ENCODE assay signal across 2 cellular contexts in genomic region chr21:44822484-44823178, GRCh38.
TF ChIP-seq lines count a peak whose summit lies in the region.

No MANE protein-coding gene starts in this region.

TF ChIP-seq in HCT116, 20 proteins besides CTCF, POLR2A, EP300 and RAD21:
- TF ChIP-seq CBX3 (IDR thresholded peaks at IDR 0.05; ENCODE audit: low read depth) (peak; percentile 68; the same call in 1 of the 2 replicates), ATF3 (IDR thresholded peaks at IDR 0.05) (no peak)

TF ChIP-seq in K562, 482 proteins besides CTCF, POLR2A, EP300 and RAD21 (continues in another document):
- TF ChIP-seq POLR3G (IDR thresholded peaks at IDR 0.05; ENCODE audit: extremely low read depth, insufficient read length, insufficient replicate concordance) (no peak), ZNF395 (CRISPR knock-in tag; IDR thresholded peaks at IDR 0.05) (no peak), ZNF174 (CRISPR knock-in tag; IDR thresholded peaks at IDR 0.05) (no peak), KAT2B (IDR thresholded peaks at IDR 0.05; ENCODE audit: low read depth, low read length) (no peak), SAFB2 (IDR thresholded peaks at IDR 0.05; ENCODE audit: borderline replicate concordance, low read depth, low read length, severe bottlenecking) (no peak), PHTF2 (CRISPR knock-in tag; IDR thresholded peaks at IDR 0.05) (no peak), ZNF12 (CRISPR knock-in tag; IDR thresholded peaks at IDR 0.05) (no peak), ARID2 (IDR thresholded peaks at IDR 0.05) (no peak), REST (CRISPR knock-in tag; IDR thresholded peaks at IDR 0.05; ENCODE audit: low read depth) (no peak), ZNF778 (CRISPR knock-in tag; IDR thresholded peaks at IDR 0.05) (no peak), PBX2 (CRISPR knock-in tag; IDR thresholded peaks at IDR 0.05; ENCODE audit: low read depth) (no peak), PBX2 (tag; conservative IDR thresholded peaks at IDR 0.05; ENCODE audit: low read depth) (no peak), ZNF124 (CRISPR knock-in tag; IDR thresholded peaks at IDR 0.05) (no peak), HDAC1 (IDR thresholded peaks at IDR 0.05) (peak in 1 of 2 experiments; percentile 51; a peak in 1 of 4 replicates), FOSL1 (tag; conservative IDR thresholded peaks at IDR 0.05) (peak; percentile 33), ZNF586 (CRISPR knock-in tag; conservative IDR thresholded peaks at IDR 0.05) (no peak), MBD1 (CRISPR knock-in tag; IDR thresholded peaks at IDR 0.05) (no peak), POLR2H (tag; IDR thresholded peaks at IDR 0.05; ENCODE audit: low read depth) (no peak), TSC22D4 (tag; IDR thresholded peaks at IDR 0.05) (no peak), ZNF175 (CRISPR knock-in tag; IDR thresholded peaks at IDR 0.05; ENCODE audit: low read depth) (no peak), ATF2 (CRISPR knock-in tag; IDR thresholded peaks at IDR 0.05) (no peak), ZNF512 (tag; IDR thresholded peaks at IDR 0.05) (no peak), NCOA2 (IDR thresholded peaks at IDR 0.05; ENCODE audit: partially characterized antibody in 2 of 2) (no peak), EHMT2 (IDR thresholded peaks at IDR 0.05) (peak; percentile 65; the same call in 1 of the 2 replicates), ZNF239 (CRISPR knock-in tag; IDR thresholded peaks at IDR 0.05) (no peak), PRMT5 (CRISPR knock-in tag; IDR thresholded peaks at IDR 0.05) (no peak), IFI16 (CRISPR knock-in tag; IDR thresholded peaks at IDR 0.05) (no peak), SMAD4 (CRISPR knock-in tag; conservative IDR thresholded peaks at IDR 0.05) (no peak), C11orf30 (IDR thresholded peaks at IDR 0.05; ENCODE audit: low read depth) (no peak), HNRNPL (IDR thresholded peaks at IDR 0.05; ENCODE audit: low read depth, low read length) (no peak), ZBTB34 (CRISPR knock-in tag; IDR thresholded peaks at IDR 0.05) (no peak), ZNF282 (CRISPR knock-in tag; IDR thresholded peaks at IDR 0.05) (no peak), E2F3 (CRISPR knock-in tag; IDR thresholded peaks at IDR 0.05) (no peak), KLF10 (CRISPR knock-in tag; IDR thresholded peaks at IDR 0.05) (no peak), HES1 (IDR thresholded peaks at IDR 0.05; ENCODE audit: low read depth) (no peak), ZBTB2 (IDR thresholded peaks at IDR 0.05) (no peak), ZNF398 (CRISPR knock-in tag; IDR thresholded peaks at IDR 0.05) (no peak), FOXA3 (CRISPR knock-in tag; conservative IDR thresholded peaks at IDR 0.05 in 1 of 2, IDR thresholded peaks at IDR 0.05 in 1 of 2) (no peak), HOXB6 (CRISPR knock-in tag; IDR thresholded peaks at IDR 0.05; ENCODE audit: borderline replicate concordance) (no peak), IRF2 (CRISPR knock-in tag; IDR thresholded peaks at IDR 0.05) (no peak), ZNF644 (tag; IDR thresholded peaks at IDR 0.05; ENCODE audit: low read depth) (no peak), BRD4 (IDR thresholded peaks at IDR 0.05) (no peak), TRIM25 (IDR thresholded peaks at IDR 0.05; ENCODE audit: borderline replicate concordance) (no peak)
